1 cellular context compared by ENCODE assay signal in genomic region chr2:55419514-55420243, GRCh38.
TF ChIP-seq lines count a peak whose summit lies in the region.

Gene CCDC88A (minus strand): TSS chr2:55419856. CDS start chr2:55419079, 777 bp downstream.

TF ChIP-seq in HepG2, 621 proteins besides CTCF, POLR2A, EP300 and RAD21 (continued from another document and continues in another):
- TF ChIP-seq ZBTB2 (CRISPR knock-in tag; IDR thresholded peaks at IDR 0.05; ENCODE audit: low read depth) (peak; percentile 78), ZBTB4 (CRISPR knock-in tag; IDR thresholded peaks at IDR 0.05; ENCODE audit: borderline replicate concordance) (peak; percentile 93), KLF9 (CRISPR knock-in tag; IDR thresholded peaks at IDR 0.05; ENCODE audit: low read depth) (peak; percentile 92), MAX (IDR thresholded peaks at IDR 0.05) (peak; percentile 96), KLF15 (CRISPR knock-in tag; IDR thresholded peaks at IDR 0.05; ENCODE audit: borderline replicate concordance) (peak; percentile 93; the same call in 1 of the 2 replicates), ZNF44 (CRISPR knock-in tag; IDR thresholded peaks at IDR 0.05) (0 out of 2 replicates have a peak, but pooled peaks have one; percentile 8), ZNF234 (CRISPR knock-in tag; conservative IDR thresholded peaks at IDR 0.05) (peak; percentile 90; the same call in 1 of the 2 replicates), MAFG (CRISPR knock-in tag; IDR thresholded peaks at IDR 0.05) (peak; percentile 65; the same call in 1 of the 2 replicates), PLSCR1 (CRISPR knock-in tag; IDR thresholded peaks at IDR 0.05; ENCODE audit: borderline replicate concordance) (no peak; the same call in 1 of the 2 replicates), MATR3 (CRISPR knock-in tag; IDR thresholded peaks at IDR 0.05) (no peak), ZNF333 (CRISPR knock-in tag; IDR thresholded peaks at IDR 0.05; ENCODE audit: borderline replicate concordance) (peak; percentile 56), ZNF30 (CRISPR knock-in tag; IDR thresholded peaks at IDR 0.05) (no peak), ZNF251 (CRISPR knock-in tag; IDR thresholded peaks at IDR 0.05) (0 out of 2 replicates have a peak, but pooled peaks have one; percentile 51), ZFYVE20 (CRISPR knock-in tag; IDR thresholded peaks at IDR 0.05; ENCODE audit: borderline replicate concordance, low read depth) (no peak), ZNF713 (CRISPR knock-in tag; IDR thresholded peaks at IDR 0.05) (peak; percentile 86), TSC22D2 (CRISPR knock-in tag; IDR thresholded peaks at IDR 0.05; ENCODE audit: borderline replicate concordance) (peak; percentile 98), ZNF781 (CRISPR knock-in tag; IDR thresholded peaks at IDR 0.05; ENCODE audit: borderline replicate concordance, not compliant biosample characterization) (peak; percentile 96), SMC3 (IDR thresholded peaks at IDR 0.05; ENCODE audit: low read length) (no peak; the same call in 1 of the 2 replicates), TBX2 (CRISPR knock-in tag; IDR thresholded peaks at IDR 0.05; ENCODE audit: borderline replicate concordance) (peak; percentile 93), ZNF589 (CRISPR knock-in tag; conservative IDR thresholded peaks at IDR 0.05) (peak; percentile 97), IKZF4 (CRISPR knock-in tag; IDR thresholded peaks at IDR 0.05; ENCODE audit: borderline replicate concordance, low read depth, not compliant biosample characterization) (peak; percentile 81), HNF1B (CRISPR knock-in tag; IDR thresholded peaks at IDR 0.05) (peak; percentile 96), JUNB (CRISPR knock-in tag; IDR thresholded peaks at IDR 0.05; ENCODE audit: borderline replicate concordance) (no peak; the same call in 1 of the 2 replicates), NONO (IDR thresholded peaks at IDR 0.05) (no peak), NONO (CRISPR knock-in tag; conservative IDR thresholded peaks at IDR 0.05) (peak; percentile 99), ZBTB1 (CRISPR knock-in tag; IDR thresholded peaks at IDR 0.05; ENCODE audit: borderline replicate concordance) (0 out of 2 replicates have a peak, but pooled peaks have one; percentile 24), ZNF552 (CRISPR knock-in tag; IDR thresholded peaks at IDR 0.05; ENCODE audit: borderline replicate concordance) (peak; percentile 99), ZNF772 (CRISPR knock-in tag; IDR thresholded peaks at IDR 0.05) (peak; percentile 98), ZNF335 (CRISPR knock-in tag; IDR thresholded peaks at IDR 0.05) (peak; percentile 93), ZNF615 (CRISPR knock-in tag; IDR thresholded peaks at IDR 0.05; ENCODE audit: borderline replicate concordance) (no peak; the same call in 1 of the 2 replicates), MTA3 (CRISPR knock-in tag; IDR thresholded peaks at IDR 0.05) (0 out of 2 replicates have a peak, but pooled peaks have one; percentile 57), ZBTB40 (IDR thresholded peaks at IDR 0.05) (no peak), ZBTB40 (CRISPR knock-in tag; IDR thresholded peaks at IDR 0.05) (peak; percentile 94), BHLHE40 (IDR thresholded peaks at IDR 0.05; ENCODE audit: low read length) (peak; percentile 90), TAF15 (IDR thresholded peaks at IDR 0.05; ENCODE audit: low read depth, low read length, poor library complexity, severe bottlenecking) (peak; percentile 100), ZNF605 (CRISPR knock-in tag; IDR thresholded peaks at IDR 0.05) (peak; percentile 85), HDAC1 (CRISPR knock-in tag; IDR thresholded peaks at IDR 0.05) (peak; percentile 99), MLX (CRISPR knock-in tag; IDR thresholded peaks at IDR 0.05) (peak; percentile 86), SOX5 (CRISPR knock-in tag; IDR thresholded peaks at IDR 0.05; ENCODE audit: borderline replicate concordance) (peak; percentile 85), PRMT3 (CRISPR knock-in tag; IDR thresholded peaks at IDR 0.05; ENCODE audit: borderline replicate concordance, low read depth) (peak; percentile 97), ZBTB3 (CRISPR knock-in tag; IDR thresholded peaks at IDR 0.05; ENCODE audit: borderline replicate concordance, low read depth) (peak; percentile 96), ZBTB37 (CRISPR knock-in tag; IDR thresholded peaks at IDR 0.05) (no peak; the same call in 1 of the 2 replicates), FOXA1 (IDR thresholded peaks at IDR 0.05) (no peak), FOXA1 (CRISPR knock-in tag; IDR thresholded peaks at IDR 0.05) (peak; percentile 66), MED8 (CRISPR knock-in tag; IDR thresholded peaks at IDR 0.05; ENCODE audit: insufficient replicate concordance) (peak; percentile 95), MYC (CRISPR knock-in tag; IDR thresholded peaks at IDR 0.05; ENCODE audit: borderline replicate concordance) (peak; percentile 97), KDM4B (CRISPR knock-in tag; IDR thresholded peaks at IDR 0.05) (peak; percentile 92; the same call in 1 of the 2 replicates), TBP (CRISPR knock-in tag; IDR thresholded peaks at IDR 0.05) (peak; percentile 61)
